ENCODE assay signal across 15 cellular contexts in the genomic region with DNA sequence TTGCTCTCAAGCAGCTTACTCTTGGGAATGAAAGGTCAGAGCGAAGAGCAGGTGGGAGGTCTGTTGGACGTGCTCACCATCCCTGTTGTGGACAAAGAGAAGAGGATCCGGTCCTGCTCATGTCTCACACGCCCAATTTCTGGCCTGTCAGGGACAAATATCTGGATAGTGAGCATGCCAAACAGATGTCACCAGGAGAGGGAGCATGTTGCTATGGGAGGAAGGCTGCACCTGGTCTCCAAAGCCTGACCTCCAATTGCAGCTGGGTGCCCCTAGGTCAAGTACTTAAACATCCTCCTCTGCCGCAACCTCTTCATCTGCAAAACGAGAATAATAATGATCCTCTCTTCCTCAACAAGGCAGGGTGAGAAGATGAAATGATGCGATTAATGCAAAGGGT. TPM values are rescaled to one million over a fixed set of nuclear protein-coding genes. Genes with fewer than 3 reads are reported as not detected.
A peak's percentile ranks its signal among the peaks of the same experiment; 100 is the strongest.
DNase-seq lines count a peak whose midpoint lies in the region; ATAC-seq and TF ChIP-seq lines count a peak whose summit lies in the region.
"Had no signal": no experiment of that assay in that cellular context is flagged by ENCODE, and none has a peak within 500 bp of the region (broad histone marks: within the 10 kb centered on the region; RNA-seq: fewer than 3 reads in every experiment).

No MANE protein-coding gene starts in this region.

- H3K4me2 ChIP-seq in HCT116 (ENCODE audit: low read length) (no peak overlapping the region), OCI-LY1 (ENCODE audit: low read length) (no peak overlapping the region)

- H3K27me3 ChIP-seq in HCT116 (ENCODE audit: insufficient read depth, low read length) (peaks cover 37% of the 10 kb centered on the region), OCI-LY1 (ENCODE audit: insufficient read depth, low read length) (no peaks in the 10 kb centered on the region)

- H3K9ac ChIP-seq in HCT116 (ENCODE audit: low read length) (no peak overlapping the region), OCI-LY1 (ENCODE audit: low read length) (no peak overlapping the region)
- H3K9ac ChIP-seq: parathyroid adenoma had no signal

- POLR2A ChIA-PET in HCT116 (lab: Charles Lee), result no interaction called here

- intact Hi-C loops in HCT116 (cut with micrococcal nuclease), result loop anchor here (10.0 kb wide), 1 partner anchor 675 kb away; no protein-coding TSS in a partner anchor

- no peaks in the 10 kb centered on the region for H3K9me3 ChIP-seq in HCT116 (ENCODE audit: control insufficient read depth in 1 of 2, insufficient read depth in 1 of 2, low read depth in 1 of 2, low read length in 2 of 2)
- H3K9me3 ChIP-seq in OCI-LY1 (ENCODE audit: low read length), result no peaks in the 10 kb centered on the region
- H3K9me3 ChIP-seq in T-helper 17 cell (ENCODE audit: control insufficient read depth, low read length, poor library complexity, severe bottlenecking), result no peaks in the 10 kb centered on the region

- peaks cover 37% of the 10 kb centered on the region for H3K27me3 Mint-ChIP-seq in T-helper 17 cell

- ATAC-seq in HCT116 (0 out of 2 replicates have a peak, but pooled peaks have one; percentile 25), HG03469 (IDR thresholded peaks at IDR 0.05; ENCODE audit: unreplicated experiment) (no peak), T-helper 17 cell (no peak)
- ATAC-seq: CD8-positive, alpha-beta T cell had no signal

- no TSS peak for BruUV-seq in HCT116 (replicated peaks; lab: Mats Ljungman, UMichigan)

- no peak overlapping the region for H3K27ac ChIP-seq in C4-2B
- H3K27ac ChIP-seq in HCT116 (ENCODE audit: low read depth, low read length), result no peak overlapping the region
- H3K27ac ChIP-seq in OCI-LY1 (ENCODE audit: low read depth, low read length, poor library complexity, severe bottlenecking), result no peak overlapping the region
- H3K27ac ChIP-seq: parathyroid adenoma had no signal

- H3K36me3 ChIP-seq in HCT116 (ENCODE audit: control insufficient read depth in 1 of 2, insufficient read depth in 2 of 2, low read length in 2 of 2) (no peaks in the 10 kb centered on the region), OCI-LY1 (ENCODE audit: insufficient read depth, low read length) (no peaks in the 10 kb centered on the region)

- no peak for TF ChIP-seq POLR2A in HCT116 (IDR thresholded peaks at IDR 0.05; ENCODE audit: borderline replicate concordance, extremely low read depth, insufficient read depth, insufficient read length)

- H2AFZ ChIP-seq in HCT116 (ENCODE audit: low read depth, low read length, poor library complexity, severe bottlenecking) (no peak overlapping the region), OCI-LY1 (ENCODE audit: low read length) (no peak overlapping the region)
- H2AFZ ChIP-seq: parathyroid adenoma had no signal

- H3K4me3 ChIP-seq in HCT116 (replicated peaks in 1 of 2; ENCODE audit: low read depth in 1 of 2, low read length in 2 of 2) (no peak overlapping the region), OCI-LY1 (ENCODE audit: low read depth, low read length, poor library complexity, severe bottlenecking) (no peak overlapping the region), fibroblast of mammary gland (ENCODE audit: control insufficient read depth, low read depth, low read length) (no peak overlapping the region)

- DNase-seq in HCT116 (ENCODE audit: low read depth, low spot score) (no peak), fibroblast of mammary gland (ENCODE audit: low read depth) (peak; percentile 5), DMS79 treated with DMSO at 0.1 percent for 48 hours (lab: John Stamatoyannopoulos, UW) (no peak), T-helper 17 cell (no peak)
- no peak for DNase-seq in activated CD4-positive, alpha-beta T cell treated with anti-CD3 and anti-CD28 coated beads for 4 hours
- DNase-seq: activated CD4-positive, alpha-beta T cell treated with anti-CD3 and anti-CD28 coated beads, Interleukin-2, amount 50 U/mL, for 4 hours; CD8-positive, alpha-beta T cell; kidney; NCI-H1048 had no signal

- H3K4me3 Mint-ChIP-seq in T-helper 17 cell, result no peak overlapping the region
- H3K4me3 Mint-ChIP-seq: activated naive CD8-positive, alpha-beta T cell; CD8-positive, alpha-beta T cell had no signal

- H4K20me1 ChIP-seq in HCT116 (ENCODE audit: insufficient read depth) (no peaks in the 10 kb centered on the region), OCI-LY1 (ENCODE audit: insufficient read depth, low read length) (no peaks in the 10 kb centered on the region)

- CTCF ChIA-PET in HCT116 (lab: Charles Lee), result interaction anchor here (2.3 kb wide), 1 partner anchor 235 kb away, joined by 22 read pairs; no protein-coding TSS in a partner anchor

- RAD21 ChIA-PET in HCT116 (lab: Charles Lee; ENCODE audit: low non-redundant PET in 1 of 2, low total read pairs in 2 of 2, uncharacterized antibody in 2 of 2, unreplicated experiment in 2 of 2), result interaction anchor here in 1 of 2 experiments (0.7 kb wide), 1 partner anchor 234 kb away, joined by 3 read pairs; no protein-coding TSS in a partner anchor

- H3K4me1 ChIP-seq in HCT116 (ENCODE audit: control insufficient read depth in 1 of 2, insufficient read depth in 2 of 2, low read length in 2 of 2), result no peaks in the 10 kb centered on the region
- no peaks in the 10 kb centered on the region for H3K4me1 ChIP-seq in OCI-LY1 (ENCODE audit: insufficient read depth, low read length, severe bottlenecking)
- H3K4me1 ChIP-seq: parathyroid adenoma had no signal

- H3K9me2 ChIP-seq in HCT116 (ENCODE audit: insufficient read depth) (no peaks in the 10 kb centered on the region), OCI-LY1 (ENCODE audit: low read depth, low read length) (no peaks in the 10 kb centered on the region)

- peak; percentile 57 for TF ChIP-seq RAD21 in HCT116 (IDR thresholded peaks at IDR 0.05; ENCODE audit: low read depth)

- TF ChIP-seq CTCF in C4-2B (conservative IDR thresholded peaks at IDR 0.05), result peak; percentile 18
- TF ChIP-seq CTCF in HCT116 (IDR thresholded peaks at IDR 0.05 in 2 of 3, conservative IDR thresholded peaks at IDR 0.05 in 1 of 3; ENCODE audit: borderline replicate concordance in 1 of 3, insufficient read depth in 1 of 3, low read depth in 2 of 3, low read length in 2 of 3), result peak in 2 of 3 experiments; percentile 45 to 47; a peak in 4 of 6 replicates
- peak; percentile 19; the same call in 1 of the 2 replicates for TF ChIP-seq CTCF in OCI-LY1 (IDR thresholded peaks at IDR 0.05; ENCODE audit: low read length)
- peak; percentile 15 for TF ChIP-seq CTCF in fibroblast of mammary gland (conservative IDR thresholded peaks at IDR 0.05; ENCODE audit: control insufficient read depth, insufficient read depth, low read depth, low read length)

- no peaks in the 10 kb centered on the region for H3F3A ChIP-seq in OCI-LY1 (ENCODE audit: insufficient read depth, low read length)

- H3K27ac Mint-ChIP-seq in T-helper 17 cell, result no peak overlapping the region
- H3K27ac Mint-ChIP-seq: activated naive CD8-positive, alpha-beta T cell; CD8-positive, alpha-beta T cell had no signal

- H3K79me2 ChIP-seq in HCT116 (ENCODE audit: insufficient read depth, low read length) (no peaks in the 10 kb centered on the region), OCI-LY1 (ENCODE audit: insufficient read depth, low read length) (no peaks in the 10 kb centered on the region)
- H3K79me2 ChIP-seq: parathyroid adenoma had no signal

- H3K4me1 Mint-ChIP-seq in T-helper 17 cell, result peaks cover 5% of the 10 kb centered on the region

- H3K36me3 Mint-ChIP-seq in T-helper 17 cell (ENCODE audit: low read depth), result no peaks in the 10 kb centered on the region
- H3K36me3 Mint-ChIP-seq: activated naive CD8-positive, alpha-beta T cell; CD8-positive, alpha-beta T cell had no signal

TF ChIP-seq in HCT116, 20 proteins besides CTCF, POLR2A, EP300 and RAD21 (continues in another document):
- TF ChIP-seq, protein P1, sequence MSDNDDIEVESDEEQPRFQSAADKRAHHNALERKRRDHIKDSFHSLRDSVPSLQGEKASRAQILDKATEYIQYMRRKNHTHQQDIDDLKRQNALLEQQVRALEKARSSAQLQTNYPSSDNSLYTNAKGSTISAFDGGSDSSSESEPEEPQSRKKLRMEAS (IDR thresholded peaks at IDR 0.05), result no peak
- TF ChIP-seq FOSL1 (IDR thresholded peaks at IDR 0.05; ENCODE audit: low read depth), result no peak
- TF ChIP-seq, protein P2, sequence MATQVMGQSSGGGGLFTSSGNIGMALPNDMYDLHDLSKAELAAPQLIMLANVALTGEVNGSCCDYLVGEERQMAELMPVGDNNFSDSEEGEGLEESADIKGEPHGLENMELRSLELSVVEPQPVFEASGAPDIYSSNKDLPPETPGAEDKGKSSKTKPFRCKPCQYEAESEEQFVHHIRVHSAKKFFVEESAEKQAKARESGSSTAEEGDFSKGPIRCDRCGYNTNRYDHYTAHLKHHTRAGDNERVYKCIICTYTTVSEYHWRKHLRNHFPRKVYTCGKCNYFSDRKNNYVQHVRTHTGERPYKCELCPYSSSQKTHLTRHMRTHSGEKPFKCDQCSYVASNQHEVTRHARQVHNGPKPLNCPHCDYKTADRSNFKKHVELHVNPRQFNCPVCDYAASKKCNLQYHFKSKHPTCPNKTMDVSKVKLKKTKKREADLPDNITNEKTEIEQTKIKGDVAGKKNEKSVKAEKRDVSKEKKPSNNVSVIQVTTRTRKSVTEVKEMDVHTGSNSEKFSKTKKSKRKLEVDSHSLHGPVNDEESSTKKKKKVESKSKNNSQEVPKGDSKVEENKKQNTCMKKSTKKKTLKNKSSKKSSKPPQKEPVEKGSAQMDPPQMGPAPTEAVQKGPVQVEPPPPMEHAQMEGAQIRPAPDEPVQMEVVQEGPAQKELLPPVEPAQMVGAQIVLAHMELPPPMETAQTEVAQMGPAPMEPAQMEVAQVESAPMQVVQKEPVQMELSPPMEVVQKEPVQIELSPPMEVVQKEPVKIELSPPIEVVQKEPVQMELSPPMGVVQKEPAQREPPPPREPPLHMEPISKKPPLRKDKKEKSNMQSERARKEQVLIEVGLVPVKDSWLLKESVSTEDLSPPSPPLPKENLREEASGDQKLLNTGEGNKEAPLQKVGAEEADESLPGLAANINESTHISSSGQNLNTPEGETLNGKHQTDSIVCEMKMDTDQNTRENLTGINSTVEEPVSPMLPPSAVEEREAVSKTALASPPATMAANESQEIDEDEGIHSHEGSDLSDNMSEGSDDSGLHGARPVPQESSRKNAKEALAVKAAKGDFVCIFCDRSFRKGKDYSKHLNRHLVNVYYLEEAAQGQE (IDR thresholded peaks at IDR 0.05; ENCODE audit: low read depth), result no peak
- TF ChIP-seq ZNF274 (IDR thresholded peaks at IDR 0.05; ENCODE audit: low read depth, low read length), result no peak
- no peak for TF ChIP-seq EZH2 (IDR thresholded peaks at IDR 0.05)
- TF ChIP-seq ZFX (IDR thresholded peaks at IDR 0.05), result no peak
- no peak for TF ChIP-seq POLR2AphosphoS5 (IDR thresholded peaks at IDR 0.05; ENCODE audit: low read depth, low read length)
- TF ChIP-seq JUND (IDR thresholded peaks at IDR 0.05), result no peak
- no peak for TF ChIP-seq YY1 (IDR thresholded peaks at IDR 0.05; ENCODE audit: extremely low read depth, insufficient replicate concordance, low read depth, low read length)
- no peak for TF ChIP-seq CEBPB (IDR thresholded peaks at IDR 0.05; ENCODE audit: low read depth)
- TF ChIP-seq ELF1 (IDR thresholded peaks at IDR 0.05; ENCODE audit: borderline replicate concordance, low read depth), result no peak

RNA-seq across cellular contexts. Expression of a gene that starts 53.4 kb away (rescaled TPM):
- total RNA-seq in HCT116 (2021; ENCODE audit: unreplicated experiment) (not detected), T-helper 17 cell (not detected)
- not detected in 2 replicates for polyA plus RNA-seq in HCT116 (2012)
- total RNA-seq: CD8-positive, alpha-beta T cell; endothelial cell of umbilical vein; kidney had no signal
- polyA plus RNA-seq: endothelial cell of umbilical vein had no signal
